ENCODE assay signal across 8 cellular contexts in genomic region chr16:48244863-48245195, GRCh38. TPM values are rescaled to one million over a fixed set of nuclear protein-coding genes. Genes with fewer than 3 reads are reported as not detected.
A peak's percentile ranks its signal among the peaks of the same experiment; 100 is the strongest.
DNase-seq lines count a peak whose midpoint lies in the region; ATAC-seq and TF ChIP-seq lines count a peak whose summit lies in the region.

No MANE protein-coding gene starts in this region.

- no peak for DNase-seq in CD4-positive, alpha-beta memory T cell
- DNase-seq in NB4 (ENCODE audit: low read depth) (no peak), neural crest cell (ENCODE audit: low read depth, low spot score) (no peak), NCI-H1436 treated with DMSO at 0.1 percent for 48 hours (lab: John Stamatoyannopoulos, UW) (no peak)
- no peak for DNase-seq in effector memory CD8-positive, alpha-beta T cell

- H3K9me3 Mint-ChIP-seq in CD4-positive, alpha-beta memory T cell = peaks cover 0 to 4% (median 0%) of the 10 kb centered on the region in 8 donors
- H3K9me3 Mint-ChIP-seq in effector memory CD8-positive, alpha-beta T cell = no peaks in the 10 kb centered on the region
- peaks cover 6% of the 10 kb centered on the region for H3K9me3 Mint-ChIP-seq in neural crest cell

- H3K4me1 Mint-ChIP-seq in CD4-positive, alpha-beta memory T cell = peaks cover 28 to 56% (median 45%) of the 10 kb centered on the region in 4 donors
- H3K4me1 Mint-ChIP-seq in effector memory CD8-positive, alpha-beta T cell (ENCODE audit: low read depth in 2 of 2) = peaks cover 22 to 31% of the 10 kb centered on the region in 2 donors
- H3K4me1 Mint-ChIP-seq in neural crest cell = peaks cover 21% of the 10 kb centered on the region

- H3K4me3 ChIP-seq in CD4-positive, alpha-beta memory T cell (ENCODE audit: low read length in 2 of 2) = peak overlapping the region; percentile 91 to 94
- H3K4me3 ChIP-seq in NB4 (ENCODE audit: low read depth, low read length) = peak overlapping the region; percentile 78

- no peaks in the 10 kb centered on the region for H3K36me3 ChIP-seq in CD4-positive, alpha-beta memory T cell (ENCODE audit: insufficient read depth, low read length)

- peak overlapping the region; percentile 86 to 98 (median 95) for H3K27ac Mint-ChIP-seq in CD4-positive, alpha-beta memory T cell
- peak overlapping the region; percentile 93 to 98 for H3K27ac Mint-ChIP-seq in effector memory CD8-positive, alpha-beta T cell
- H3K27ac Mint-ChIP-seq in neural crest cell (ENCODE audit: unreplicated experiment) = peak overlapping the region; percentile 72

- H3K27me3 ChIP-seq in CD4-positive, alpha-beta memory T cell (ENCODE audit: insufficient read depth, low read length) = no peaks in the 10 kb centered on the region

- peak overlapping the region; percentile 88 to 98 (median 94) for H3K4me3 Mint-ChIP-seq in CD4-positive, alpha-beta memory T cell
- peak overlapping the region; percentile 84 to 97 for H3K4me3 Mint-ChIP-seq in effector memory CD8-positive, alpha-beta T cell
- H3K4me3 Mint-ChIP-seq in neural crest cell = peak overlapping the region; percentile 92

- peak overlapping the region; percentile 70 for H3K27ac ChIP-seq in CD4-positive, alpha-beta memory T cell (ENCODE audit: low read depth, low read length)

- intact Hi-C loops in CD4-positive, alpha-beta memory T cell (cut with micrococcal nuclease) = loop anchor here (1.0 to 10.0 kb wide), 6 partner anchors 74 to 1560 kb away; partner anchors contain the start of genes DNAJA2, NETO2, ORC6 and SIAH1

- H3K27me3 Mint-ChIP-seq in CD4-positive, alpha-beta memory T cell = no peaks in the 10 kb centered on the region
- H3K27me3 Mint-ChIP-seq in effector memory CD8-positive, alpha-beta T cell = no peaks in the 10 kb centered on the region
- H3K27me3 Mint-ChIP-seq in neural crest cell (ENCODE audit: low read depth) = no peaks in the 10 kb centered on the region

- TF ChIP-seq CTCF in NB4 (IDR thresholded peaks at IDR 0.05; ENCODE audit: low read depth, low read length) = no peak
- TF ChIP-seq CTCF in neural crest cell (conservative IDR thresholded peaks at IDR 0.05) = no peak

- no peak for ATAC-seq in effector memory CD8-positive, alpha-beta T cell (replicated peaks)
- ATAC-seq in GM21786 (IDR thresholded peaks at IDR 0.05; ENCODE audit: unreplicated experiment) (no peak), HG02970 (IDR thresholded peaks at IDR 0.05; ENCODE audit: low FRiP score, unreplicated experiment) (no peak), GM18520 (IDR thresholded peaks at IDR 0.05; ENCODE audit: unreplicated experiment) (no peak)

- peaks cover 0 to 9% of the 10 kb centered on the region in 2 donors for H3K36me3 Mint-ChIP-seq in CD4-positive, alpha-beta memory T cell
- peaks cover 15% of the 10 kb centered on the region for H3K36me3 Mint-ChIP-seq in effector memory CD8-positive, alpha-beta T cell (ENCODE audit: insufficient read depth)
- H3K36me3 Mint-ChIP-seq in neural crest cell (ENCODE audit: low read depth) = no peaks in the 10 kb centered on the region

- peaks cover 45% of the 10 kb centered on the region for H3K4me1 ChIP-seq in CD4-positive, alpha-beta memory T cell (ENCODE audit: insufficient read depth, low read length)

- no peaks in the 10 kb centered on the region for H3K9me3 ChIP-seq in CD4-positive, alpha-beta memory T cell (ENCODE audit: control insufficient read depth in 1 of 2, low read length in 2 of 2)

- POLR2A ChIA-PET in CD4-positive, alpha-beta memory T cell (lab: Charles Lee; ENCODE audit: partially characterized antibody) = interaction anchor here (1.1 to 2.0 kb wide), 4 partner anchors 121 to 1271 kb away, joined by 3 to 9 read pairs (median 6); partner anchors contain the start of genes DNAJA2 and N4BP1

- no peak for TF ChIP-seq POLR2A in NB4 (IDR thresholded peaks at IDR 0.05; ENCODE audit: extremely low read depth, insufficient read length)

- CTCF ChIA-PET in CD4-positive, alpha-beta memory T cell (lab: Charles Lee; ENCODE audit: partially characterized antibody) = interaction anchor here (1.1 kb wide), 1 partner anchor 74 kb away, joined by 3 read pairs; no protein-coding TSS in a partner anchor

RNA-seq across cellular contexts. Expression of gene LONP2, which starts 0.7 kb away (rescaled TPM):
- total RNA-seq in CD4-positive, alpha-beta memory T cell = 100 to 1,000 TPM in 1 of 2 experiments, 10 to 100 TPM in 1; 96.2 to 101 TPM
- 10 to 100 TPM; 33.4 to 43.6 TPM for polyA plus RNA-seq in CD4-positive, alpha-beta memory T cell
- 42.4 and 43.3 TPM in 2 replicates for total RNA-seq in neural crest cell

RNA-seq across cellular contexts. Expression of gene ABCC11, which starts 2.5 kb away (rescaled TPM):
- total RNA-seq in CD4-positive, alpha-beta memory T cell = not detected
- under 1 TPM; 0.07 to 0.09 TPM for polyA plus RNA-seq in CD4-positive, alpha-beta memory T cell
- total RNA-seq in neural crest cell = 0.09 and 0.20 TPM in 2 replicates
